In the genomic region with DNA sequence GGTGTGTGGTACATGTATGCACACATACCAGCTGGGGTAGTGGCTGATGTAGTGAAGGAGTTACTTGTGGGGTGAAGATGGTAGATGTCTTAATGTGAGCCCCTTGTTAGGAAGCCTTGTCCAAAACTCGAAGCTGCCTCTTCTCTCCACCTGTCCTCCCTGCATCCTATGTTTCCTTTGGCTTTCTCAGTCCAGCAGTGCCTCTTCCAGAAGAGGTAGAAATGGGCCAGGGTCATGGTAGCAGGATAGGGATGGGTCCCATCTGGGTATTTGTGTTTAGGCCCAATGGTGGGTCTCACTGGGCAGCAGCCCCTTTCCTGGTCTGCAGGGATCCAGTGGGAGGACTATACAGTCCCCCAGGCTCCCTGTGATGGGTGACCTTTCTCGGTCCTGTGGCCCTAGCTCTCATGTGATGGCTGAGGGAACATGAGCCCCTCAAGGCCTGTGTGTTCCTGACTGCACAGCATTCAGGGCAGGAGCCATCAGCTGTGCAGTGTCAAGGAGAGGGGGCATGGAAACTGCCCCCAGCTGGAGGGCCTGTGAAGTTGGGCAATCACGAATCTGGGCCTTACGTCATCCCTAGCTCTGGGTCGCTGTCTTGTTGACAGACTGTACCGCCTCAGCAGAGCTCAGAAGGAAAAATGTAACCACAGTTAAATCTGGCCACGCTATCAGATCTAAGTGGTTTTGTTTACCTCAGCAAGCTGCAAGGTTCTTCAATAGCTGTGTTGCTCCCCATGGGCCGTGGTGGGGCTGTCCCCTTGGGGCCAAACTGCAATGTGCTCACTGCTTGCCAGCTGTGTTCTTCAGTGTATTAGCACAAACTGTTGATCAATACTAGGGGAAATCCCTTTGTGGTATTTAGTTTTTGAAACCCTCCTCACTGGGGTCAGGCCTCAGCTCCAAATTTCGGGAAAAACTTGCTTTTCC, we compare ENCODE assay signal across 9 cellular contexts.
DNase-seq lines count a peak whose midpoint lies in the region; ATAC-seq and TF ChIP-seq lines count a peak whose summit lies in the region.
"Had no signal": no experiment of that assay in that cellular context is flagged by ENCODE, and none has a peak within 500 bp of the region (broad histone marks: within the 10 kb centered on the region; RNA-seq: fewer than 3 reads in every experiment).

No MANE protein-coding gene starts in this region.

- peaks cover 4% of the 10 kb centered on the region for H3K9me3 Mint-ChIP-seq in activated CD4-positive, alpha-beta memory T cell treated with anti-CD3 and anti-CD28 coated beads for 36 hours
- H3K9me3 Mint-ChIP-seq in chondrocyte (ENCODE audit: low read depth), result no peaks in the 10 kb centered on the region

- H3K4me1 ChIP-seq in OCI-LY7 (ENCODE audit: insufficient read depth, low read length, poor library complexity, severe bottlenecking), result no peaks in the 10 kb centered on the region

- no peaks in the 10 kb centered on the region for H3K4me1 Mint-ChIP-seq in activated CD4-positive, alpha-beta memory T cell treated with anti-CD3 and anti-CD28 coated beads for 36 hours (ENCODE audit: low read depth)
- peaks cover 12% of the 10 kb centered on the region for H3K4me1 Mint-ChIP-seq in chondrocyte (ENCODE audit: low read depth)

- no TSS peak for BruUV-seq in OCI-LY7 (replicated peaks; lab: Mats Ljungman, UMichigan)

- no peaks in the 10 kb centered on the region for H3K36me3 ChIP-seq in OCI-LY7 (ENCODE audit: insufficient read depth, low read length)

- CTCF ChIA-PET in activated CD4-positive, alpha-beta memory T cell treated with anti-CD3 and anti-CD28 coated beads for 36 hours (lab: Charles Lee), result no interaction called here
- CTCF ChIA-PET in OCI-LY7 (lab: Charles Lee; ENCODE audit: unreplicated experiment), result no interaction called here

- POLR2A ChIA-PET in activated CD4-positive, alpha-beta memory T cell treated with anti-CD3 and anti-CD28 coated beads for 36 hours (lab: Charles Lee), result no interaction called here
- POLR2A ChIA-PET in OCI-LY7 (lab: Charles Lee), result interaction anchor here (1.0 kb wide), 1 partner anchor 24 kb away, joined by 3 read pairs; no protein-coding TSS in a partner anchor

- no peaks in the 10 kb centered on the region for H3K9me2 ChIP-seq in OCI-LY7 (ENCODE audit: insufficient read depth, low read length)

- H4K20me1 ChIP-seq in OCI-LY7 (ENCODE audit: insufficient read depth, low read length), result no peaks in the 10 kb centered on the region

- H3K27ac Mint-ChIP-seq in activated CD4-positive, alpha-beta memory T cell treated with anti-CD3 and anti-CD28 coated beads for 36 hours, result no peak overlapping the region
- H3K27ac Mint-ChIP-seq in chondrocyte (ENCODE audit: unreplicated experiment), result no peak overlapping the region

- no peak overlapping the region for H3K4me3 ChIP-seq in OCI-LY7 (ENCODE audit: low read depth, low read length, poor library complexity, severe bottlenecking)

- no peaks in the 10 kb centered on the region for H3K79me2 ChIP-seq in OCI-LY7 (ENCODE audit: insufficient read depth, low read depth, low read length)

- H3K4me2 ChIP-seq in OCI-LY7 (ENCODE audit: low read length), result no peak overlapping the region

- intact Hi-C loops in activated CD4-positive, alpha-beta memory T cell treated with anti-CD3 and anti-CD28 coated beads for 36 hours (cut with micrococcal nuclease), result no loop called here
- intact Hi-C loops in OCI-LY7 (cut with micrococcal nuclease; ENCODE audit: unreplicated experiment), result no loop called here

- peak; percentile 20 for DNase-seq in activated CD4-positive, alpha-beta memory T cell treated with anti-CD3 and anti-CD28 coated beads for 36 hours
- DNase-seq in omental fat pad (ENCODE audit: low spot score) (no peak), chondrocyte (ENCODE audit: low spot score) (no peak), OCI-LY7 (ENCODE audit: low spot score) (no peak), medulla oblongata (ENCODE audit: extremely low spot score) (no peak), superior temporal gyrus (ENCODE audit: extremely low spot score) (no peak)
- DNase-seq: anterior cingulate cortex had no signal

- H3K27me3 Mint-ChIP-seq in activated CD4-positive, alpha-beta memory T cell treated with anti-CD3 and anti-CD28 coated beads for 36 hours, result peaks cover 3% of the 10 kb centered on the region
- no peaks in the 10 kb centered on the region for H3K27me3 Mint-ChIP-seq in chondrocyte (ENCODE audit: low read depth)

- H3K36me3 Mint-ChIP-seq in activated CD4-positive, alpha-beta memory T cell treated with anti-CD3 and anti-CD28 coated beads for 36 hours, result no peaks in the 10 kb centered on the region
- H3K36me3 Mint-ChIP-seq in chondrocyte (ENCODE audit: low read depth), result no peaks in the 10 kb centered on the region

- peak; percentile 81 for ATAC-seq in GM18868 (IDR thresholded peaks at IDR 0.05; ENCODE audit: unreplicated experiment)
- ATAC-seq in HG03103 (IDR thresholded peaks at IDR 0.05; ENCODE audit: low read depth, unreplicated experiment), result peak; percentile 68
- ATAC-seq in omental fat pad (ENCODE audit: low FRiP score), result peak; percentile 44

- no peak overlapping the region for H2AFZ ChIP-seq in OCI-LY7 (ENCODE audit: low read length)

- TF ChIP-seq CTCF in omental fat pad (IDR thresholded peaks at IDR 0.05) (no peak), chondrocyte (IDR thresholded peaks at IDR 0.05) (no peak), OCI-LY7 (conservative IDR thresholded peaks at IDR 0.05; ENCODE audit: low read length) (no peak)

- no peak overlapping the region for H3K4me3 Mint-ChIP-seq in activated CD4-positive, alpha-beta memory T cell treated with anti-CD3 and anti-CD28 coated beads for 36 hours
- no peak overlapping the region for H3K4me3 Mint-ChIP-seq in chondrocyte (ENCODE audit: unreplicated experiment)

- H3K9me3 ChIP-seq in OCI-LY7 (ENCODE audit: low read length), result no peaks in the 10 kb centered on the region

- H3K27ac ChIP-seq in OCI-LY7 (ENCODE audit: low read depth, low read length, poor library complexity, severe bottlenecking), result no peak overlapping the region
